15 cellular contexts compared by ENCODE assay signal in genomic region chr1:111223126-111223443, GRCh38. TPM values are rescaled to one million over a fixed set of nuclear protein-coding genes. Genes with fewer than 3 reads are reported as not detected.
DNase-seq lines count a peak whose midpoint lies in the region; ATAC-seq and TF ChIP-seq lines count a peak whose summit lies in the region.
"Had no signal": no experiment of that assay in that cellular context is flagged by ENCODE, and none has a peak within 500 bp of the region (broad histone marks: within the 10 kb centered on the region; RNA-seq: fewer than 3 reads in every experiment).

No MANE protein-coding gene starts in this region.

- in situ Hi-C loops in Panc1 (cut with HindIII; ENCODE audit: low pct_unique_long_range_greater_than_20kb, low sequenced_read_pairs) = no loop called here

- peak overlapping the region; percentile 93 for H3K27ac Mint-ChIP-seq in activated CD4-positive, alpha-beta T cell treated with anti-CD3 and anti-CD28 coated beads, Interleukin-2, amount 10 ng/mL, durations not matched to agents 7 days and 5 days
- H3K27ac Mint-ChIP-seq in stimulated activated effector memory CD8-positive, alpha-beta T cell treated with anti-CD3 and anti-CD28 coated beads, Interleukin-12 subunit alpha, Interleukin-12 subunit beta, amount 100 ng/mL, for 72 hours = peak overlapping the region; percentile 94
- no peak overlapping the region for H3K27ac Mint-ChIP-seq in osteocyte (ENCODE audit: unreplicated experiment)

- POLR2A ChIA-PET in activated CD4-positive, alpha-beta T cell treated with anti-CD3 and anti-CD28 coated beads, Interleukin-2, amount 10 ng/mL, durations not matched to agents 7 days and 5 days (lab: Charles Lee) = no interaction called here
- POLR2A ChIA-PET in Panc1 (lab: Charles Lee) = no interaction called here

- peaks cover 9% of the 10 kb centered on the region for H3K36me3 Mint-ChIP-seq in activated CD4-positive, alpha-beta T cell treated with anti-CD3 and anti-CD28 coated beads, Interleukin-2, amount 10 ng/mL, durations not matched to agents 7 days and 5 days (ENCODE audit: low read depth)
- peaks cover 11% of the 10 kb centered on the region for H3K36me3 Mint-ChIP-seq in stimulated activated effector memory CD8-positive, alpha-beta T cell treated with anti-CD3 and anti-CD28 coated beads, Interleukin-12 subunit alpha, Interleukin-12 subunit beta, amount 100 ng/mL, for 72 hours
- no peaks in the 10 kb centered on the region for H3K36me3 Mint-ChIP-seq in osteocyte (ENCODE audit: unreplicated experiment)

- no TSS peak for BruUV-seq in Panc1 (replicated peaks; lab: Mats Ljungman, UMichigan)

- no peaks in the 10 kb centered on the region for H3K9me3 ChIP-seq in Panc1 (ENCODE audit: control insufficient read depth, insufficient read depth, low read depth, low read length)
- no peaks in the 10 kb centered on the region for H3K9me3 ChIP-seq in colonic mucosa
- H3K9me3 ChIP-seq: heart left ventricle, left lung, pancreas had no signal

- CTCF ChIA-PET in activated CD4-positive, alpha-beta T cell treated with anti-CD3 and anti-CD28 coated beads, Interleukin-2, amount 10 ng/mL, durations not matched to agents 7 days and 5 days (lab: Charles Lee) = interaction anchor here (0.6 to 1.8 kb wide), 23 partner anchors 8 to 656 kb away, joined by 3 to 17 read pairs (median 4); partner anchors contain the start of genes DDX20 and DENND2D
- CTCF ChIA-PET in Panc1 (lab: Charles Lee) = interaction anchor here (0.9 to 1.7 kb wide), 3 partner anchors 25 to 177 kb away, joined by 3 to 8 read pairs (median 6); no protein-coding TSS in a partner anchor

- H3K36me3 ChIP-seq in Panc1 (ENCODE audit: control insufficient read depth, insufficient read depth, low read length) (no peaks in the 10 kb centered on the region), colonic mucosa (no peaks in the 10 kb centered on the region)
- H3K36me3 ChIP-seq: heart left ventricle, left lung, pancreas, WERI-Rb-1 had no signal

- ATAC-seq in Panc1 = no peak
- no peak for ATAC-seq in stimulated activated effector memory CD8-positive, alpha-beta T cell treated with anti-CD3 and anti-CD28 coated beads, Interleukin-12 subunit alpha, Interleukin-12 subunit beta, amount 100 ng/mL, for 72 hours

- H3K4me1 ChIP-seq in Panc1 (ENCODE audit: control insufficient read depth, insufficient read depth, low read length) = peaks cover 12% of the 10 kb centered on the region
- H3K4me1 ChIP-seq in colonic mucosa = peaks cover 4% of the 10 kb centered on the region

- H3K4me3 ChIP-seq in Panc1 (ENCODE audit: low read depth in 2 of 2, low read length in 2 of 2) (no peak overlapping the region), colonic mucosa (no peak overlapping the region)
- H3K4me3 ChIP-seq: heart left ventricle, left lung, pancreas had no signal

- H3K4me3 Mint-ChIP-seq in activated CD4-positive, alpha-beta T cell treated with anti-CD3 and anti-CD28 coated beads, Interleukin-2, amount 10 ng/mL, durations not matched to agents 7 days and 5 days = peak overlapping the region; percentile 68
- H3K4me3 Mint-ChIP-seq in stimulated activated effector memory CD8-positive, alpha-beta T cell treated with anti-CD3 and anti-CD28 coated beads, Interleukin-12 subunit alpha, Interleukin-12 subunit beta, amount 100 ng/mL, for 72 hours = peak overlapping the region; percentile 75
- H3K4me3 Mint-ChIP-seq in osteocyte (ENCODE audit: unreplicated experiment) = no peak overlapping the region

- H3K27me3 ChIP-seq in Panc1 (ENCODE audit: control insufficient read depth, insufficient read depth, low read length) (no peaks in the 10 kb centered on the region), colonic mucosa (no peaks in the 10 kb centered on the region)
- H3K27me3 ChIP-seq: heart left ventricle, left lung, pancreas had no signal

- H3K9me3 Mint-ChIP-seq in activated CD4-positive, alpha-beta T cell treated with anti-CD3 and anti-CD28 coated beads, Interleukin-2, amount 10 ng/mL, durations not matched to agents 7 days and 5 days = no peaks in the 10 kb centered on the region
- H3K9me3 Mint-ChIP-seq in stimulated activated effector memory CD8-positive, alpha-beta T cell treated with anti-CD3 and anti-CD28 coated beads, Interleukin-12 subunit alpha, Interleukin-12 subunit beta, amount 100 ng/mL, for 72 hours = no peaks in the 10 kb centered on the region
- no peaks in the 10 kb centered on the region for H3K9me3 Mint-ChIP-seq in osteocyte (ENCODE audit: unreplicated experiment)

- intact Hi-C loops in Panc1 (cut with micrococcal nuclease; ENCODE audit: unreplicated experiment) = loop anchor here (2.0 kb wide), 1 partner anchor 178 kb away; no protein-coding TSS in a partner anchor
- intact Hi-C loops in colonic mucosa (cut with DNase I) = loop anchor here (5.0 to 10.0 kb wide), 2 partner anchors 78 to 179 kb away; partner anchors contain the start of genes CEPT1 and DRAM2

- H3K4me1 Mint-ChIP-seq in activated CD4-positive, alpha-beta T cell treated with anti-CD3 and anti-CD28 coated beads, Interleukin-2, amount 10 ng/mL, durations not matched to agents 7 days and 5 days = peaks cover 92% of the 10 kb centered on the region
- peaks cover 95% of the 10 kb centered on the region for H3K4me1 Mint-ChIP-seq in stimulated activated effector memory CD8-positive, alpha-beta T cell treated with anti-CD3 and anti-CD28 coated beads, Interleukin-12 subunit alpha, Interleukin-12 subunit beta, amount 100 ng/mL, for 72 hours
- peaks cover 29% of the 10 kb centered on the region for H3K4me1 Mint-ChIP-seq in osteocyte (ENCODE audit: unreplicated experiment)

- TF ChIP-seq CTCF in Panc1 (IDR thresholded peaks at IDR 0.05) (peak; percentile 68), colonic mucosa (IDR thresholded peaks at IDR 0.05) (no peak), osteocyte (IDR thresholded peaks at IDR 0.05) (no peak)

- H3K27me3 Mint-ChIP-seq in activated CD4-positive, alpha-beta T cell treated with anti-CD3 and anti-CD28 coated beads, Interleukin-2, amount 10 ng/mL, durations not matched to agents 7 days and 5 days = no peaks in the 10 kb centered on the region
- H3K27me3 Mint-ChIP-seq in osteocyte (ENCODE audit: unreplicated experiment) = peaks cover 21% of the 10 kb centered on the region

- H3K27ac ChIP-seq in Panc1 (ENCODE audit: low read length) (0 out of 2 replicates have a peak overlapping the region, but pooled peaks have one; percentile 48), colonic mucosa (peak overlapping the region; percentile 29)
- H3K27ac ChIP-seq: pancreas, WERI-Rb-1 had no signal

- no peak for DNase-seq in activated CD4-positive, alpha-beta T cell treated with anti-CD3 and anti-CD28 coated beads, Interleukin-2, amount 10 ng/mL, durations not matched to agents 7 days and 5 days
- no peak for DNase-seq in activated CD4-positive, alpha-beta T cell treated with anti-CD3 and anti-CD28 coated beads, Interleukin-2, amount 50 U/mL, for 48 hours
- no peak for DNase-seq in Panc1 (ENCODE audit: low read depth, low spot score)
- no peak for DNase-seq in colonic mucosa
- DNase-seq in stimulated activated effector memory CD8-positive, alpha-beta T cell treated with anti-CD3 and anti-CD28 coated beads, Interleukin-12 subunit alpha, Interleukin-12 subunit beta, amount 100 ng/mL, for 72 hours (ENCODE audit: low spot score in 2 of 2) = no peak
- no peak for DNase-seq in amygdala (lab: John Stamatoyannopoulos, UW)
- no peak for DNase-seq in SIG-M5 (lab: John Stamatoyannopoulos, UW)
- DNase-seq in osteocyte (ENCODE audit: extremely low spot score, unreplicated experiment) = no peak
- DNase-seq: NCI-H2081 treated with DMSO at 0.1 percent for 48 hours had no signal

- H3K9ac ChIP-seq in colonic mucosa (ENCODE audit: low read depth in 2 of 2, low read length in 2 of 2) = no peak overlapping the region

RNA-seq across cellular contexts. Expression of gene CHI3L2, which starts 4.4 kb away (rescaled TPM):
- total RNA-seq in activated CD4-positive, alpha-beta T cell treated with anti-CD3 and anti-CD28 coated beads, Interleukin-2, amount 10 ng/mL, durations not matched to agents 7 days and 5 days = 10 to 100 TPM; 48.2 to 56.0 TPM
- total RNA-seq in Panc1 (2021; ENCODE audit: unreplicated experiment) (0.77 TPM), colonic mucosa (under 1 TPM; 0.49 to 0.53 TPM), osteocyte (not detected in 2 replicates)
- polyA plus RNA-seq in Panc1 (2012; ENCODE audit: insufficient read length) = 1.0 TPM
- total RNA-seq: G401 had no signal

RNA-seq across cellular contexts. Expression of gene DENND2D, which starts 22.6 kb away (rescaled TPM):
- 100 to 1,000 TPM; 329 to 349 TPM for total RNA-seq in activated CD4-positive, alpha-beta T cell treated with anti-CD3 and anti-CD28 coated beads, Interleukin-2, amount 10 ng/mL, durations not matched to agents 7 days and 5 days
- total RNA-seq in Panc1 (2021; ENCODE audit: unreplicated experiment) (10.4 TPM), colonic mucosa (10 to 100 TPM; 51.0 to 65.2 TPM), osteocyte (not detected in 2 replicates)
- polyA plus RNA-seq in Panc1 (2012; ENCODE audit: insufficient read length) = 8.9 TPM
- total RNA-seq: G401, RPMI7951 had no signal

Comparison
In these comparisons a context has a peak if more than half of its experiments do, and no peak if none do; other contexts are left out.
1. RNA of gene CHI3L2, which starts 4.4 kb away (total RNA-seq): 48.2 to 56.0 TPM in activated CD4-positive, alpha-beta T cell treated with anti-CD3 and anti-CD28 coated beads, Interleukin-2, amount 10 ng/mL, durations not matched to agents 7 days and 5 days; 0.77 TPM in Panc1 (single experiment), 0.49 to 0.53 TPM in colonic mucosa and not detected in osteocyte; every median in the first group is over 10 times any median in the second.